Comparison of ENCODE assay signal across 1 cellular context in the genomic region with DNA sequence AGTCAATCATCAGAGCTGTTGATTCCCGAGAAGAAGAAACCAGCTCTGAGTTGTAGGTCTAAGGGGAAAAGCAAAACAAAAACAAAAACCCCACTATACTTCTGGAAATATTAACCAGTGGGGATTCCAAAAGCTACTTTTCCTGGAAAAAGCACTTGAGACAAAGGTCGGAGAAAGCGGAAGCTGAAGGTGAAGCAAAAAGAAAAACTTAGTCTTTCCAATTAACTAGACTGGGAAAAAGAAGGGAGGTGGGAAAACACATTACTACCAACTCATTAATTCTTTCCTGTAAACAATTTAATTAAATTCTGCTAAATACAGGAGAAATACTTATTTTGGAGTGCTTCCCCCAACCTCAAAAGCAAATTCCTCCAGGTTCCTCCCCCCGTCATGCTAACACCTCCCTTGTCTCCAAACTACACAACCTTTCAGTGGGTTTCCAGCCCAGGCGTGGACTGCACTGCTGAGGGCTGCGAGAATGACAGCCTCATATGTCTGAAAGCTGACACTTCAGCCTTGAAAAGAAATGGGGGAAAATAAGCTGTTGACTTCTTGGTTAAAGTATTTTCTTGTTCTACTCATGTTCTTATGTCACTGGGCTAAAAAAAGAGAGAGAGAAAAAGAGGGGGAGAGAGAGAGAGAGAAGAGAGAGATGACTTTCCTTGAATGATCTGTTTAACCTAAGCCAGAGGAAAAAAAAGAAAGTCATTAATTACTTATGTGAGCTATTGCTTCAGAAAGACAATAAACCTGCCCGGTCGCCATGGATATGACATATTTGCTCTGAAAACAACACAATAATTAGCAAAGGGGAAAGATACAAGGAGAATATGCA.
TF ChIP-seq lines count a peak whose summit lies in the region.

No MANE protein-coding gene starts in this region.

TF ChIP-seq in HEK293, 187 proteins besides CTCF, POLR2A, EP300 and RAD21 (continued from another document):
- peak; percentile 86 for TF ChIP-seq ZNF366 (tag by site-specific recombination; conservative IDR thresholded peaks at IDR 0.05)
- peak; percentile 61 for TF ChIP-seq ZNF629 (tag by site-specific recombination; IDR thresholded peaks at IDR 0.05)
- 0 out of 2 replicates have a peak, but pooled peaks have one; percentile 39 for TF ChIP-seq ZFP69B (tag by site-specific recombination; IDR thresholded peaks at IDR 0.05)
- no peak for TF ChIP-seq ZNF16 (tag by site-specific recombination; IDR thresholded peaks at IDR 0.05; ENCODE audit: low read depth)
- TF ChIP-seq, protein P1, sequence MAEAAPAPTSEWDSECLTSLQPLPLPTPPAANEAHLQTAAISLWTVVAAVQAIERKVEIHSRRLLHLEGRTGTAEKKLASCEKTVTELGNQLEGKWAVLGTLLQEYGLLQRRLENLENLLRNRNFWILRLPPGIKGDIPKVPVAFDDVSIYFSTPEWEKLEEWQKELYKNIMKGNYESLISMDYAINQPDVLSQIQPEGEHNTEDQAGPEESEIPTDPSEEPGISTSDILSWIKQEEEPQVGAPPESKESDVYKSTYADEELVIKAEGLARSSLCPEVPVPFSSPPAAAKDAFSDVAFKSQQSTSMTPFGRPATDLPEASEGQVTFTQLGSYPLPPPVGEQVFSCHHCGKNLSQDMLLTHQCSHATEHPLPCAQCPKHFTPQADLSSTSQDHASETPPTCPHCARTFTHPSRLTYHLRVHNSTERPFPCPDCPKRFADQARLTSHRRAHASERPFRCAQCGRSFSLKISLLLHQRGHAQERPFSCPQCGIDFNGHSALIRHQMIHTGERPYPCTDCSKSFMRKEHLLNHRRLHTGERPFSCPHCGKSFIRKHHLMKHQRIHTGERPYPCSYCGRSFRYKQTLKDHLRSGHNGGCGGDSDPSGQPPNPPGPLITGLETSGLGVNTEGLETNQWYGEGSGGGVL (tag by site-specific recombination; IDR thresholded peaks at IDR 0.05), result peak; percentile 59
- TF ChIP-seq PRDM1 (tag by site-specific recombination; IDR thresholded peaks at IDR 0.05), result peak; percentile 88
